8 cellular contexts compared by ENCODE assay signal in genomic region chr5:95858023-95858461, GRCh38. TPM values are rescaled to one million over a fixed set of nuclear protein-coding genes. Genes with fewer than 3 reads are reported as not detected.
DNase-seq lines count a peak whose midpoint lies in the region; ATAC-seq and TF ChIP-seq lines count a peak whose summit lies in the region.

No MANE protein-coding gene starts in this region.

- H3K27me3 ChIP-seq in esophagus muscularis mucosa = no peaks in the 10 kb centered on the region
- no peaks in the 10 kb centered on the region for H3K27me3 ChIP-seq in CD8-positive, alpha-beta T cell (ENCODE audit: insufficient read depth, low read length)

- no peak for TF ChIP-seq CTCF in esophagus muscularis mucosa (IDR thresholded peaks at IDR 0.05)
- TF ChIP-seq CTCF in CD8-positive, alpha-beta T cell (IDR thresholded peaks at IDR 0.05) = no peak

- ATAC-seq in CD8-positive, alpha-beta T cell = no peak

- POLR2A ChIA-PET in CD8-positive, alpha-beta T cell (lab: Charles Lee) = no interaction called here

- peaks cover 25% of the 10 kb centered on the region for H3K4me1 Mint-ChIP-seq in CD8-positive, alpha-beta T cell (ENCODE audit: low read depth)

- no peaks in the 10 kb centered on the region for H3K9me3 ChIP-seq in esophagus muscularis mucosa
- no peaks in the 10 kb centered on the region for H3K9me3 ChIP-seq in CD8-positive, alpha-beta T cell (ENCODE audit: low read length)

- in situ Hi-C loops in ACHN (cut with HindIII; ENCODE audit: low pct_ligation_motif_present, low pct_unique_long_range_greater_than_20kb, low sequenced_read_pairs) = loop anchor here (25.0 kb wide), 1 partner anchor 479 kb away; no protein-coding TSS in a partner anchor

- no peak overlapping the region for H3K27ac Mint-ChIP-seq in CD8-positive, alpha-beta T cell

- WGBS in esophagus muscularis mucosa = 23% methylated on average over 8 of the region's 8 CpGs

- peak overlapping the region in 3 of 4 donors; percentile 43 to 55 (median 46) for H3K4me3 ChIP-seq in esophagus muscularis mucosa
- no peak overlapping the region for H3K4me3 ChIP-seq in CD8-positive, alpha-beta T cell (ENCODE audit: low read depth, low read length)

- H3K27ac ChIP-seq in esophagus muscularis mucosa (replicated peaks in 1 of 4) = peak overlapping the region; percentile 82 to 88 (median 84)
- H3K27ac ChIP-seq in CD8-positive, alpha-beta T cell (ENCODE audit: low read depth, low read length) = no peak overlapping the region

- peaks cover 46 to 68% (median 57%) of the 10 kb centered on the region in 4 donors for H3K4me1 ChIP-seq in esophagus muscularis mucosa
- peaks cover 9% of the 10 kb centered on the region for H3K4me1 ChIP-seq in CD8-positive, alpha-beta T cell (ENCODE audit: insufficient read depth, low read length)

- no peaks in the 10 kb centered on the region for H3K36me3 ChIP-seq in esophagus muscularis mucosa
- H3K36me3 ChIP-seq in CD8-positive, alpha-beta T cell (ENCODE audit: insufficient read depth, low read length) = no peaks in the 10 kb centered on the region

- peak; percentile 58 for DNase-seq in ACHN
- peak; percentile 61 for DNase-seq in NCI-H345 (lab: John Stamatoyannopoulos, UW)
- no peak for DNase-seq in esophagus muscularis mucosa (ENCODE audit: extremely low spot score)
- peak; percentile 70 for DNase-seq in non-pigmented ciliary epithelial cell (ENCODE audit: low read depth)
- no peak for DNase-seq in NCI-H526 (lab: John Stamatoyannopoulos, UW)
- DNase-seq in NK-92 treated with Interleukin-12 subunit alpha and Interleukin-12 subunit beta, amount 100 ng/mL, for 24 hours (lab: John Stamatoyannopoulos, UW) = no peak
- DNase-seq in CD8-positive, alpha-beta T cell = no peak
- DNase-seq in globus pallidus (ENCODE audit: low spot score) = no peak

- H3K27me3 Mint-ChIP-seq in CD8-positive, alpha-beta T cell (ENCODE audit: low read depth) = peaks cover 10% of the 10 kb centered on the region

- no peaks in the 10 kb centered on the region for H3K9me3 Mint-ChIP-seq in CD8-positive, alpha-beta T cell

- no peaks in the 10 kb centered on the region for H3K36me3 Mint-ChIP-seq in CD8-positive, alpha-beta T cell

- TF ChIP-seq EP300 in esophagus muscularis mucosa (IDR thresholded peaks at IDR 0.05) = no peak

- no peak for TF ChIP-seq POLR2A in esophagus muscularis mucosa (IDR thresholded peaks at IDR 0.05; ENCODE audit: low read depth)

- no peak overlapping the region for H3K4me3 Mint-ChIP-seq in CD8-positive, alpha-beta T cell

- intact Hi-C loops in esophagus muscularis mucosa (cut with DNase I) = loop anchor here (2.0 to 5.0 kb wide), 3 partner anchors 104 to 744 kb away; partner anchors contain the start of gene ELL2
- intact Hi-C loops in CD8-positive, alpha-beta T cell (cut with DNase I, micrococcal nuclease) = loop anchor here (1.0 to 5.0 kb wide), 5 partner anchors 11 to 804 kb away; partner anchors contain the start of genes CAST (in 1 of the 2) and ELL2 (in 1 of the 2)

- CTCF ChIA-PET in CD8-positive, alpha-beta T cell (lab: Charles Lee) = interaction anchor here (1.1 to 16.8 kb wide), 8 partner anchors 10 to 744 kb away, joined by 3 to 312 read pairs (median 14); no protein-coding TSS in a partner anchor

RNA-seq across cellular contexts. Expression of gene GLRX, which starts 35.5 kb away (rescaled TPM):
- total RNA-seq in esophagus muscularis mucosa = 10 to 100 TPM; 14.1 to 56.0 (median 34.0) TPM
- total RNA-seq in CD8-positive, alpha-beta T cell = 10 to 100 TPM; 17.9 to 19.5 TPM

Comparison
In these comparisons a context has a peak if more than half of its experiments do, and no peak if none do; other contexts are left out.
1. DNase-seq: peak in ACHN (single experiment), NCI-H345 (single experiment) and non-pigmented ciliary epithelial cell (single experiment); none in esophagus muscularis mucosa (single experiment), NCI-H526 (0 of 2), NK-92 treated with Interleukin-12 subunit alpha and Interleukin-12 subunit beta, amount 100 ng/mL, for 24 hours (single experiment), CD8-positive, alpha-beta T cell (0 of 7) and globus pallidus (single experiment).